1 cellular context compared by ENCODE assay signal in the genomic region with DNA sequence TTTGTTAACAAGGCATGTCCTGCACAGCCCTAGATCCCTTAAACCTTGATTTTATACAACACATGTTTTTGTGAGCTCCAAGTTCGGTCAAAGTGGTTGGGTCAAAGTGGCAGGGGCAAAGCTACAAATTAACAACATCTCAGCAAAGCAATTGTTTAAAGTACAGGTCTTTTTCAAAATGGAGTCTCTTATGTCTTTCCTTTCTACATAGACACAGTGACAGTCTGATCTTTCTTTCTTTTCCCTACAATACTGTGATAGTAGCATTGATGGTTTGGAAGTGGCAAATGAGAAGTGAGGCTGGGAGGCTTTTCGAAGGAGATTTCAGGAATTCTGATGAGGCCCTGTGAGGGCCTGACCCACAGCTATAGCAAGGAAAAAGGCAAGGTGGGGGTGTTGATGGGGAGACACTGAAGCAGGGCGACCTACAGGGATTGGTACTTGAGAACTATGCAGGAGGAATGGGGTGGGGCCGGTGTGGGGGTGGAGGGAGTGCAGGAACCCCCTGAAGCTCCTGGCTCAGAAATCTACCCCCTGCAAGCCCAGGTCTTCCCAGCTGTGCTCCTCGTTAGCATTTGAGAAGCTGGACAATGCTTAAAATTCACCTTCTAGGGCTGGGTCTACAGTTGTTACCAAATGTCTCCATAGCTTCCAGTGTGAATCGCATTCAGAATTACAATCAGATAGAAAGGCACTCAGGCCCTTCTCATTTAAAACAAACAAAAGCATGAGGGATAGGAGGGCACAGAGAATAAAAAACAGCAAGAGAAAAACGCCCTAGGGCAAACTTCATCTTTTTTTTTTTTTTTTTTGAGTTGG.
TF ChIP-seq lines count a peak whose summit lies in the region.

No MANE protein-coding gene starts in this region.

TF ChIP-seq in GM23338, 12 proteins besides CTCF, POLR2A, EP300 and RAD21:
- TF ChIP-seq ZNF114 (CRISPR knock-in tag; IDR thresholded peaks at IDR 0.05) (peak; percentile 33; the same call in 1 of the 2 replicates), EZH2 (IDR thresholded peaks at IDR 0.05; ENCODE audit: low read depth, unreplicated experiment) (no peak), JUNB (IDR thresholded peaks at IDR 0.05; ENCODE audit: unreplicated experiment) (no peak), EZH2phosphoT487 (IDR thresholded peaks at IDR 0.05; ENCODE audit: unreplicated experiment) (no peak), NANOG (IDR thresholded peaks at IDR 0.05; ENCODE audit: borderline replicate concordance) (peak; percentile 86), CREB1 (CRISPR knock-in tag; IDR thresholded peaks at IDR 0.05; ENCODE audit: low read depth) (peak; percentile 44; the same call in 1 of the 2 replicates), ZNF331 (CRISPR knock-in tag; IDR thresholded peaks at IDR 0.05; ENCODE audit: low read depth) (no peak), POLR2AphosphoS5 (IDR thresholded peaks at IDR 0.05; ENCODE audit: low read depth) (peak; percentile 57; the same call in 1 of the 2 replicates)
- TF ChIP-seq, protein P1, sequence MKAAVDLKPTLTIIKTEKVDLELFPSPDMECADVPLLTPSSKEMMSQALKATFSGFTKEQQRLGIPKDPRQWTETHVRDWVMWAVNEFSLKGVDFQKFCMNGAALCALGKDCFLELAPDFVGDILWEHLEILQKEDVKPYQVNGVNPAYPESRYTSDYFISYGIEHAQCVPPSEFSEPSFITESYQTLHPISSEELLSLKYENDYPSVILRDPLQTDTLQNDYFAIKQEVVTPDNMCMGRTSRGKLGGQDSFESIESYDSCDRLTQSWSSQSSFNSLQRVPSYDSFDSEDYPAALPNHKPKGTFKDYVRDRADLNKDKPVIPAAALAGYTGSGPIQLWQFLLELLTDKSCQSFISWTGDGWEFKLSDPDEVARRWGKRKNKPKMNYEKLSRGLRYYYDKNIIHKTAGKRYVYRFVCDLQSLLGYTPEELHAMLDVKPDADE (IDR thresholded peaks at IDR 0.05) = no peak
- TF ChIP-seq, protein P2, sequence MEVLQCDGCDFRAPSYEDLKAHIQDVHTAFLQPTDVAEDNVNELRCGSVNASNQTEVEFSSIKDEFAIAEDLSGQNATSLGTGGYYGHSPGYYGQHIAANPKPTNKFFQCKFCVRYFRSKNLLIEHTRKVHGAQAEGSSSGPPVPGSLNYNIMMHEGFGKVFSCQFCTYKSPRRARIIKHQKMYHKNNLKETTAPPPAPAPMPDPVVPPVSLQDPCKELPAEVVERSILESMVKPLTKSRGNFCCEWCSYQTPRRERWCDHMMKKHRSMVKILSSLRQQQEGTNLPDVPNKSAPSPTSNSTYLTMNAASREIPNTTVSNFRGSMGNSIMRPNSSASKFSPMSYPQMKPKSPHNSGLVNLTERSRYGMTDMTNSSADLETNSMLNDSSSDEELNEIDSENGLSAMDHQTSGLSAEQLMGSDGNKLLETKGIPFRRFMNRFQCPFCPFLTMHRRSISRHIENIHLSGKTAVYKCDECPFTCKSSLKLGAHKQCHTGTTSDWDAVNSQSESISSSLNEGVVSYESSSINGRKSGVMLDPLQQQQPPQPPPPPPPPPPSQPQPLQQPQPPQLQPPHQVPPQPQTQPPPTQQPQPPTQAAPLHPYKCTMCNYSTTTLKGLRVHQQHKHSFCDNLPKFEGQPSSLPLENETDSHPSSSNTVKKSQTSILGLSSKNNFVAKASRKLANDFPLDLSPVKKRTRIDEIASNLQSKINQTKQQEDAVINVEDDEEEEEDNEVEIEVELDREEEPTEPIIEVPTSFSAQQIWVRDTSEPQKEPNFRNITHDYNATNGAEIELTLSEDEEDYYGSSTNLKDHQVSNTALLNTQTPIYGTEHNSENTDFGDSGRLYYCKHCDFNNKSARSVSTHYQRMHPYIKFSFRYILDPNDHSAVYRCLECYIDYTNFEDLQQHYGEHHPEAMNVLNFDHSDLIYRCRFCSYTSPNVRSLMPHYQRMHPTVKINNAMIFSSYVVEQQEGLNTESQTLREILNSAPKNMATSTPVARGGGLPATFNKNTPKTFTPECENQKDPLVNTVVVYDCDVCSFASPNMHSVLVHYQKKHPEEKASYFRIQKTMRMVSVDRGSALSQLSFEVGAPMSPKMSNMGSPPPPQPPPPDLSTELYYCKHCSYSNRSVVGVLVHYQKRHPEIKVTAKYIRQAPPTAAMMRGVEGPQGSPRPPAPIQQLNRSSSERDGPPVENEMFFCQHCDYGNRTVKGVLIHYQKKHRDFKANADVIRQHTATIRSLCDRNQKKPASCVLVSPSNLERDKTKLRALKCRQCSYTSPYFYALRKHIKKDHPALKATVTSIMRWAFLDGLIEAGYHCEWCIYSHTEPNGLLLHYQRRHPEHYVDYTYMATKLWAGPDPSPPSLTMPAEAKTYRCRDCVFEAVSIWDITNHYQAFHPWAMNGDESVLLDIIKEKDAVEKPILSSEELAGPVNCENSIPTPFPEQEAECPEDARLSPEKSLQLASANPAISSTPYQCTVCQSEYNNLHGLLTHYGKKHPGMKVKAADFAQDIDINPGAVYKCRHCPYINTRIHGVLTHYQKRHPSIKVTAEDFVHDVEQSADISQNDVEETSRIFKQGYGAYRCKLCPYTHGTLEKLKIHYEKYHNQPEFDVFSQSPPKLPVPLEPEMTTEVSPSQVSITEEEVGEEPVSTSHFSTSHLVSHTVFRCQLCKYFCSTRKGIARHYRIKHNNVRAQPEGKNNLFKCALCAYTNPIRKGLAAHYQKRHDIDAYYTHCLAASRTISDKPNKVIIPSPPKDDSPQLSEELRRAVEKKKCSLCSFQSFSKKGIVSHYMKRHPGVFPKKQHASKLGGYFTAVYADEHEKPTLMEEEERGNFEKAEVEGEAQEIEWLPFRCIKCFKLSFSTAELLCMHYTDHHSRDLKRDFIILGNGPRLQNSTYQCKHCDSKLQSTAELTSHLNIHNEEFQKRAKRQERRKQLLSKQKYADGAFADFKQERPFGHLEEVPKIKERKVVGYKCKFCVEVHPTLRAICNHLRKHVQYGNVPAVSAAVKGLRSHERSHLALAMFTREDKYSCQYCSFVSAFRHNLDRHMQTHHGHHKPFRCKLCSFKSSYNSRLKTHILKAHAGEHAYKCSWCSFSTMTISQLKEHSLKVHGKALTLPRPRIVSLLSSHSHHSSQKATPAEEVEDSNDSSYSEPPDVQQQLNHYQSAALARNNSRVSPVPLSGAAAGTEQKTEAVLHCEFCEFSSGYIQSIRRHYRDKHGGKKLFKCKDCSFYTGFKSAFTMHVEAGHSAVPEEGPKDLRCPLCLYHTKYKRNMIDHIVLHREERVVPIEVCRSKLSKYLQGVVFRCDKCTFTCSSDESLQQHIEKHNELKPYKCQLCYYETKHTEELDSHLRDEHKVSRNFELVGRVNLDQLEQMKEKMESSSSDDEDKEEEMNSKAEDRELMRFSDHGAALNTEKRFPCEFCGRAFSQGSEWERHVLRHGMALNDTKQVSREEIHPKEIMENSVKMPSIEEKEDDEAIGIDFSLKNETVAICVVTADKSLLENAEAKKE (CRISPR knock-in tag; IDR thresholded peaks at IDR 0.05) = peak; percentile 95
- TF ChIP-seq, protein P3, sequence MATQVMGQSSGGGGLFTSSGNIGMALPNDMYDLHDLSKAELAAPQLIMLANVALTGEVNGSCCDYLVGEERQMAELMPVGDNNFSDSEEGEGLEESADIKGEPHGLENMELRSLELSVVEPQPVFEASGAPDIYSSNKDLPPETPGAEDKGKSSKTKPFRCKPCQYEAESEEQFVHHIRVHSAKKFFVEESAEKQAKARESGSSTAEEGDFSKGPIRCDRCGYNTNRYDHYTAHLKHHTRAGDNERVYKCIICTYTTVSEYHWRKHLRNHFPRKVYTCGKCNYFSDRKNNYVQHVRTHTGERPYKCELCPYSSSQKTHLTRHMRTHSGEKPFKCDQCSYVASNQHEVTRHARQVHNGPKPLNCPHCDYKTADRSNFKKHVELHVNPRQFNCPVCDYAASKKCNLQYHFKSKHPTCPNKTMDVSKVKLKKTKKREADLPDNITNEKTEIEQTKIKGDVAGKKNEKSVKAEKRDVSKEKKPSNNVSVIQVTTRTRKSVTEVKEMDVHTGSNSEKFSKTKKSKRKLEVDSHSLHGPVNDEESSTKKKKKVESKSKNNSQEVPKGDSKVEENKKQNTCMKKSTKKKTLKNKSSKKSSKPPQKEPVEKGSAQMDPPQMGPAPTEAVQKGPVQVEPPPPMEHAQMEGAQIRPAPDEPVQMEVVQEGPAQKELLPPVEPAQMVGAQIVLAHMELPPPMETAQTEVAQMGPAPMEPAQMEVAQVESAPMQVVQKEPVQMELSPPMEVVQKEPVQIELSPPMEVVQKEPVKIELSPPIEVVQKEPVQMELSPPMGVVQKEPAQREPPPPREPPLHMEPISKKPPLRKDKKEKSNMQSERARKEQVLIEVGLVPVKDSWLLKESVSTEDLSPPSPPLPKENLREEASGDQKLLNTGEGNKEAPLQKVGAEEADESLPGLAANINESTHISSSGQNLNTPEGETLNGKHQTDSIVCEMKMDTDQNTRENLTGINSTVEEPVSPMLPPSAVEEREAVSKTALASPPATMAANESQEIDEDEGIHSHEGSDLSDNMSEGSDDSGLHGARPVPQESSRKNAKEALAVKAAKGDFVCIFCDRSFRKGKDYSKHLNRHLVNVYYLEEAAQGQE (IDR thresholded peaks at IDR 0.05; ENCODE audit: unreplicated experiment) = no peak
